In genomic region chr15:40238481-40238926, GRCh38 we compare ENCODE assay signal across 9 cellular contexts. TPM values are rescaled to one million over a fixed set of nuclear protein-coding genes. Genes with fewer than 3 reads are reported as not detected.
DNase-seq lines count a peak whose midpoint lies in the region; ATAC-seq and TF ChIP-seq lines count a peak whose summit lies in the region.
"Had no signal": no experiment of that assay in that cellular context is flagged by ENCODE, and none has a peak within 500 bp of the region (broad histone marks: within the 10 kb centered on the region; RNA-seq: fewer than 3 reads in every experiment).

No MANE protein-coding gene starts in this region.

- peaks cover 10% of the 10 kb centered on the region for H3K27me3 ChIP-seq in BJ (ENCODE audit: control insufficient read depth, insufficient read depth, low read length)
- no peaks in the 10 kb centered on the region for H3K27me3 ChIP-seq in MG63
- peaks cover 0 to 18% (median 0%) of the 10 kb centered on the region in 45 donors for H3K27me3 ChIP-seq in dorsolateral prefrontal cortex

- DNase-seq in BJ (ENCODE audit: low read depth) (no peak), MG63 (no peak), dorsolateral prefrontal cortex (peak in 1 of 10 donors; percentile 26), nephron progenitor cell (no peak), HEK293T (ENCODE audit: extremely low spot score) (no peak)

- CTCF ChIA-PET in BJ (lab: Yijun Ruan, JAX) (interaction anchor here (0.6 to 3.8 kb wide), 9 partner anchors 9 to 128 kb away, joined by 3 to 32 read pairs (median 4); no protein-coding TSS in a partner anchor), HEK293T (lab: Yijun Ruan, JAX) (interaction anchor here (0.7 to 1.8 kb wide), 5 partner anchors 11 to 40 kb away, joined by 3 to 9 read pairs (median 3); no protein-coding TSS in a partner anchor)

- no peaks in the 10 kb centered on the region for H3K36me3 Mint-ChIP-seq in nephron progenitor cell (ENCODE audit: low read depth)

- H3K36me3 ChIP-seq in BJ (ENCODE audit: control insufficient read depth, insufficient read depth, low read length) = no peaks in the 10 kb centered on the region; the same call in 1 of the 2 replicates
- H3K36me3 ChIP-seq in MG63 = no peaks in the 10 kb centered on the region

- H3K27me3 Mint-ChIP-seq in nephron progenitor cell (ENCODE audit: low read depth, poor library complexity) = peaks cover 45% of the 10 kb centered on the region

- ATAC-seq in HG02852 (IDR thresholded peaks at IDR 0.05; ENCODE audit: unreplicated experiment) (no peak), GM19467 (IDR thresholded peaks at IDR 0.05; ENCODE audit: unreplicated experiment) (no peak), GM18867 (IDR thresholded peaks at IDR 0.05; ENCODE audit: unreplicated experiment) (no peak)

- peak overlapping the region in 51 of 59 donors; percentile 26 to 89 (median 74) for H3K27ac ChIP-seq in dorsolateral prefrontal cortex

- peak overlapping the region; percentile 78 for H3K4me3 Mint-ChIP-seq in nephron progenitor cell

- H3K9me3 Mint-ChIP-seq in nephron progenitor cell = no peaks in the 10 kb centered on the region

- H3K27ac Mint-ChIP-seq in nephron progenitor cell = no peak overlapping the region

- POLR2A ChIA-PET in BJ (lab: Charles Lee) = interaction anchor here (0.6 kb wide), 1 partner anchor 11 kb away, joined by 4 read pairs; no protein-coding TSS in a partner anchor
- POLR2A ChIA-PET in HEK293T (lab: Yijun Ruan, JAX) = interaction anchor here (0.9 to 1.4 kb wide), 4 partner anchors 17 to 199 kb away, joined by 3 to 6 read pairs (median 4); no protein-coding TSS in a partner anchor

- no peaks in the 10 kb centered on the region for H3K9me3 ChIP-seq in MG63

- H3K4me3 ChIP-seq in BJ (ENCODE audit: low read depth, low read length) = peak overlapping the region; percentile 35; the same call in 1 of the 2 replicates
- H3K4me3 ChIP-seq in MG63 = peak overlapping the region; percentile 17; the same call in 1 of the 2 replicates
- H3K4me3 ChIP-seq in dorsolateral prefrontal cortex = peak overlapping the region in 54 of 59 donors; percentile 27 to 67 (median 48)

- peaks cover 13% of the 10 kb centered on the region for H3K4me1 Mint-ChIP-seq in nephron progenitor cell

- intact Hi-C loops in dorsolateral prefrontal cortex (cut with DNase I) = no loop called here

- TF ChIP-seq CTCF in BJ (IDR thresholded peaks at IDR 0.05; ENCODE audit: insufficient read depth, low read depth, low read length) = no peak
- no peak for TF ChIP-seq CTCF in dorsolateral prefrontal cortex (IDR thresholded peaks at IDR 0.05 in 54 of 56, conservative IDR thresholded peaks at IDR 0.05 in 2 of 56; ENCODE audit: low read depth in 1 of 56, partially characterized antibody in 56 of 56)
- no peak for TF ChIP-seq CTCF in nephron progenitor cell (IDR thresholded peaks at IDR 0.05)

TF ChIP-seq in HEK293T, 16 proteins besides CTCF, POLR2A, EP300 and RAD21:
- TF ChIP-seq NFRKB (IDR thresholded peaks at IDR 0.05) (no peak), BHLHE40 (IDR thresholded peaks at IDR 0.05; ENCODE audit: borderline replicate concordance) (no peak), PKNOX1 (IDR thresholded peaks at IDR 0.05) (no peak), ELF4 (IDR thresholded peaks at IDR 0.05) (no peak), LEF1 (IDR thresholded peaks at IDR 0.05; ENCODE audit: borderline replicate concordance) (no peak), ARNT (IDR thresholded peaks at IDR 0.05) (no peak), FOXA1 (IDR thresholded peaks at IDR 0.05) (no peak), ZNF384 (IDR thresholded peaks at IDR 0.05) (no peak), TARDBP (IDR thresholded peaks at IDR 0.05) (no peak), L3MBTL2 (conservative IDR thresholded peaks at IDR 0.05) (no peak), SUZ12 (IDR thresholded peaks at IDR 0.05) (no peak), SP1 (IDR thresholded peaks at IDR 0.05) (no peak), HDGF (IDR thresholded peaks at IDR 0.05; ENCODE audit: borderline replicate concordance) (no peak), FOXM1 (IDR thresholded peaks at IDR 0.05; ENCODE audit: borderline replicate concordance) (no peak), CTBP1 (IDR thresholded peaks at IDR 0.05; ENCODE audit: borderline replicate concordance) (no peak)

RNA-seq across cellular contexts. Expression of gene PAK6, which starts 0.4 kb away (rescaled TPM):
- polyA plus RNA-seq in BJ (2011; rRNA removed) = not detected in 2 replicates
- not detected in 2 replicates for polyA minus RNA-seq in BJ (2011; rRNA and poly(A)+ RNA removed)
- 3.9 TPM in 1 of 2 replicates, not detected in the other for total RNA-seq in MG63 (2014; rRNA removed; shearing (Covaris generic); ENCODE audit: low replicate concordance)
- 10 to 100 TPM in 119 of 120 experiments, 1 to 10 TPM in 1; 8.3 to 67.8 (median 34.1) TPM for total RNA-seq in dorsolateral prefrontal cortex
- total RNA-seq: left lobe of liver had no signal

RNA-seq across cellular contexts. Expression of gene ANKRD63, which starts 44.4 kb away (rescaled TPM):
- not detected in 2 replicates for polyA plus RNA-seq in BJ (2011; rRNA removed)
- polyA minus RNA-seq in BJ (2011; rRNA and poly(A)+ RNA removed) = not detected in 2 replicates
- total RNA-seq in MG63 (2014; rRNA removed; shearing (Covaris generic); ENCODE audit: low replicate concordance) = not detected in 2 replicates
- total RNA-seq in dorsolateral prefrontal cortex = 1 to 10 TPM in 106 of 120 experiments, under 1 TPM in 11, not detected in 3; 0.48 to 4.9 (median 2.0) TPM
- total RNA-seq: left lobe of liver had no signal
